15 cellular contexts compared by ENCODE assay signal in genomic region chr1:6924891-6925290, GRCh38.
"Had no signal": no experiment of that assay in that cellular context is flagged by ENCODE, and none has a peak within 500 bp of the region (broad histone marks: within the 10 kb centered on the region; RNA-seq: fewer than 3 reads in every experiment).

No MANE protein-coding gene starts in this region.

- H3K36me3 ChIP-seq: gastroesophageal sphincter, spleen had no signal

- H3K27me3 ChIP-seq: body of pancreas had no signal

- H3K4me3 ChIP-seq: body of pancreas, gastroesophageal sphincter, spleen had no signal

- DNase-seq: activated T-cell treated with anti-CD3 and anti-CD28 coated beads, Interleukin-2, amount 50 U/mL, for 1 hour; amniotic stem cell; body of pancreas; cortex of kidney; hypothalamus; nucleus accumbens; spleen; stimulated activated CD4-positive, alpha-beta T cell treated with anti-CD3 and anti-CD28 coated beads, Interleukin-4, amount 100 ng/mL, for 1 hour; stimulated activated naive CD4-positive, alpha-beta T cell; T-cell had no signal

- FAIRE-seq: TTC549 had no signal

- ATAC-seq: activated T-helper 17 cell treated with anti-CD3 and anti-CD28 coated beads, Interleukin-2, amount 50 U/mL, for 72 hours; body of pancreas; gastroesophageal sphincter; sciatic nerve; T-cell had no signal

- H3K27ac ChIP-seq: body of pancreas, epithelial cell of prostate had no signal

- H3K9me3 ChIP-seq: body of pancreas, gastroesophageal sphincter had no signal

- H3K4me1 ChIP-seq: spleen had no signal
